Comparison of ENCODE assay signal across 8 cellular contexts in genomic region chr19:48637449-48637947, GRCh38. TPM values are rescaled to one million over a fixed set of nuclear protein-coding genes. Genes with fewer than 3 reads are reported as not detected.
DNase-seq lines count a peak whose midpoint lies in the region; ATAC-seq and TF ChIP-seq lines count a peak whose summit lies in the region.

No MANE protein-coding gene starts in this region.

- TF ChIP-seq CTCF in left ventricle myocardium inferior (IDR thresholded peaks at IDR 0.05; ENCODE audit: borderline replicate concordance) (no peak), psoas muscle (IDR thresholded peaks at IDR 0.05) (no peak)

- H3K27me3 ChIP-seq in left ventricle myocardium inferior (ENCODE audit: low read depth) (no peaks in the 10 kb centered on the region), psoas muscle (ENCODE audit: insufficient read depth in 3 of 3, low read length in 2 of 3) (no peaks in the 10 kb centered on the region)

- H3K4me1 Mint-ChIP-seq in T-helper 17 cell, result peaks cover 38% of the 10 kb centered on the region

- peak; percentile 12 for TF ChIP-seq POLR2A in GM15510 (IDR thresholded peaks at IDR 0.05; ENCODE audit: borderline replicate concordance, extremely low read depth, insufficient read length)

- H3K4me3 ChIP-seq in left ventricle myocardium inferior, result peak overlapping the region; percentile 81
- H3K4me3 ChIP-seq in psoas muscle, result peak overlapping the region; percentile 87
- peak overlapping the region; percentile 60 for H3K4me3 ChIP-seq in urinary bladder (ENCODE audit: low read depth, low read length)

- peak overlapping the region; percentile 97 for H3K27ac Mint-ChIP-seq in T-helper 17 cell

- H3K27ac ChIP-seq in left ventricle myocardium inferior (replicated peaks) (peak overlapping the region; percentile 98), psoas muscle (peak overlapping the region; percentile 97), urinary bladder (ENCODE audit: low read depth) (peak overlapping the region; percentile 95)

- H3K36me3 ChIP-seq in left ventricle myocardium inferior (peaks cover 7% of the 10 kb centered on the region), psoas muscle (ENCODE audit: insufficient read depth in 1 of 2, low read depth in 1 of 2) (no peaks in the 10 kb centered on the region), urinary bladder (ENCODE audit: insufficient read depth) (no peaks in the 10 kb centered on the region)

- peaks cover 3% of the 10 kb centered on the region for H3K36me3 Mint-ChIP-seq in T-helper 17 cell (ENCODE audit: low read depth)

- no peaks in the 10 kb centered on the region for H3K27me3 Mint-ChIP-seq in T-helper 17 cell

- intact Hi-C loops in left ventricle myocardium inferior (cut with micrococcal nuclease) (no loop called here), psoas muscle (cut with DNase I) (loop anchor here in 1 of 2 donors (10.0 kb wide), 1 partner anchor 327 kb away; the partner anchor contains the start of gene FTL)

- peaks cover 54% of the 10 kb centered on the region for H3K4me1 ChIP-seq in left ventricle myocardium inferior
- peaks cover 32% of the 10 kb centered on the region for H3K4me1 ChIP-seq in psoas muscle
- no peaks in the 10 kb centered on the region for H3K4me1 ChIP-seq in urinary bladder (ENCODE audit: insufficient read depth)

- peak; percentile 98 for DNase-seq in NCI-H1694 treated with DMSO at 0.1 percent for 48 hours (lab: John Stamatoyannopoulos, UW)
- peak; percentile 97 to 100 (median 98) for DNase-seq in T-helper 17 cell
- peak; percentile 48 to 100 (median 99) for DNase-seq in amygdala (lab: John Stamatoyannopoulos, UW)
- peak; percentile 100 for DNase-seq in left ventricle myocardium inferior
- DNase-seq in psoas muscle, result peak; percentile 99 to 100

- H3K9me3 ChIP-seq in T-helper 17 cell (ENCODE audit: control insufficient read depth, low read length, poor library complexity, severe bottlenecking) (no peaks in the 10 kb centered on the region), left ventricle myocardium inferior (replicated peaks) (no peaks in the 10 kb centered on the region), psoas muscle (no peaks in the 10 kb centered on the region)

- ATAC-seq in HG02938 (IDR thresholded peaks at IDR 0.05; ENCODE audit: unreplicated experiment) (peak; percentile 70), T-helper 17 cell (peak; percentile 77), psoas muscle (peak; percentile 75 to 80 (median 76))

- peak overlapping the region; percentile 99 for H3K4me3 Mint-ChIP-seq in T-helper 17 cell

- 0 to 1% (median 0%) methylated on average over 38 of the region's 38 CpGs for WGBS in psoas muscle, 3 donors
- WGBS in urinary bladder, result under 1% methylated on average over 38 of the region's 38 CpGs

RNA-seq across cellular contexts. Expression of gene DBP, which starts 0.3 kb away (rescaled TPM):
- total RNA-seq in T-helper 17 cell, result 10 to 100 TPM; 29.7 to 38.2 TPM
- 7.9 TPM for total RNA-seq in left ventricle myocardium inferior
- total RNA-seq in psoas muscle, result 10 to 100 TPM in 1 of 4 donors, 1 to 10 TPM in 3; 3.6 to 14.5 (median 6.5) TPM
- 1 to 10 TPM; 2.8 to 7.0 (median 3.2) TPM for polyA plus RNA-seq in psoas muscle
- total RNA-seq in urinary bladder, result 4.6 TPM
- polyA plus RNA-seq in urinary bladder, result 12.3 TPM

RNA-seq across cellular contexts. Expression of gene CA11, which starts 8.5 kb away (rescaled TPM):
- total RNA-seq in T-helper 17 cell (1 to 10 TPM; 7.4 to 9.6 TPM), left ventricle myocardium inferior (4.5 TPM), psoas muscle (1 to 10 TPM; 4.1 to 8.8 (median 6.4) TPM), urinary bladder (1.8 TPM)
- polyA plus RNA-seq in psoas muscle (10 to 100 TPM in 1 of 3 donors, 1 to 10 TPM in 2; 2.3 to 10.6 (median 9.2) TPM), urinary bladder (13.4 TPM)

RNA-seq across cellular contexts. Expression of gene SPHK2, which starts 18.2 kb away (rescaled TPM):
- total RNA-seq in T-helper 17 cell, result 10 to 100 TPM; 11.9 to 12.6 TPM
- total RNA-seq in left ventricle myocardium inferior, result 8.0 TPM
- total RNA-seq in psoas muscle, result 10 to 100 TPM in 2 of 4 donors, 1 to 10 TPM in 2; 4.1 to 12.8 (median 8.8) TPM
- polyA plus RNA-seq in psoas muscle, result 1 to 10 TPM; 3.3 to 7.4 (median 4.8) TPM
- total RNA-seq in urinary bladder, result 4.9 TPM
- polyA plus RNA-seq in urinary bladder, result 22.0 TPM

RNA-seq across cellular contexts. Expression of gene RPL18, which starts 18.5 kb away (rescaled TPM):
- total RNA-seq in T-helper 17 cell, result 1,000 to 10,000 TPM; 2,478 to 2,506 TPM
- 530 TPM for total RNA-seq in left ventricle myocardium inferior
- 100 to 1,000 TPM; 506 to 730 (median 645) TPM for total RNA-seq in psoas muscle
- 1,000 to 10,000 TPM; 1,096 to 1,745 (median 1,373) TPM for polyA plus RNA-seq in psoas muscle
- 1,113 TPM for total RNA-seq in urinary bladder
- 2,167 TPM for polyA plus RNA-seq in urinary bladder

RNA-seq across cellular contexts. Expression of gene FAM83E, which starts 22.6 kb away (rescaled TPM):
- total RNA-seq in T-helper 17 cell, result 1 to 10 TPM; 3.1 to 3.6 TPM
- not detected for total RNA-seq in left ventricle myocardium inferior
- not detected for total RNA-seq in psoas muscle
- under 1 TPM in 2 of 3 donors, not detected in 1; 0.01 to 0.20 TPM for polyA plus RNA-seq in psoas muscle
- 0.58 TPM for total RNA-seq in urinary bladder
- 1.1 TPM for polyA plus RNA-seq in urinary bladder

Comparison
In these comparisons a context has a peak if more than half of its experiments do, and no peak if none do; other contexts are left out.
1. Peak in every context shown above with its lines: DNase-seq, ATAC-seq, H3K4me3 ChIP-seq and H3K27ac ChIP-seq.